ENCODE assay signal across 8 cellular contexts in the genomic region with DNA sequence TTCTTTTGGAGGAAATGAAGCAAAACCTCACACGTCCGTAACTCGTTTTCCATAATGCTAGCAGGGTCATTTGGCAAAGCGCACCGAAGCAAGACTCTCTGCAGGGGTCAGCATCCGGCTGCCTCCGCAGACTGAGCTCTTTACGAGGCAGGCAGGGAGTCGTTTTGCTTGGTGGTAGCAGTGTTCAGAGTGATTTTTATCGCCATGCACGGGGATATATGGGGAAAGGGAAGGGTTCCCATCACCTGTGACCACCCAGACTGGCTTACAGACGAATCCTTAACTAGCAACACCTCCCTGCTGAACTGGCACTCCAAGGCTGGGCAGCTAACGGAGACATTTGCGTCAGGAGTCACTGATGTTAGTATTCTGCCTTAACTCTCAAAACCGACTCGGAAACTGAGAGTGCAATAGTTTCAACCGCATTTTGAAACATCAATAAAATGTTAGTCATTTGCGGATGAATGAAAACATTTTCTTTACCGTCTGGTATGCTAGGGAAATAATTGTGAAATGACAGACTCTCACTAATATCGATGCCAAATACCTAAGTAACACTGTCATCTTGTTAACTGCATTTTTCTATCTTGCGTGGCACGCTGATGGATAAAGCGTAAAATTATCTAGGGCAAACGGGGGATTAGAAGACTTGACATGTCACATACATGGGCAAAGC. TPM values are rescaled to one million over a fixed set of nuclear protein-coding genes. Genes with fewer than 3 reads are reported as not detected.
DNase-seq lines count a peak whose midpoint lies in the region; ATAC-seq, FAIRE-seq and TF ChIP-seq lines count a peak whose summit lies in the region.

No MANE protein-coding gene starts in this region.

- H3K4me1 ChIP-seq in NT2/D1 (ENCODE audit: insufficient read depth, insufficient read length), result peaks cover 2% of the 10 kb centered on the region
- H3K4me1 ChIP-seq in keratinocyte (ENCODE audit: control insufficient read depth, extremely low read depth, insufficient read depth, low read length), result peaks cover 21% of the 10 kb centered on the region
- H3K4me1 ChIP-seq in spleen, result peaks cover 7 to 40% (median 26%) of the 10 kb centered on the region in 6 donors

- H3K9ac ChIP-seq in NT2/D1 (ENCODE audit: insufficient read length, low read depth) (peak overlapping the region; percentile 83), keratinocyte (ENCODE audit: control insufficient read depth, extremely low read depth, insufficient read depth, low read length) (peak overlapping the region; percentile 92)

- TF ChIP-seq POLR2A in spleen (IDR thresholded peaks at IDR 0.05), result no peak

- no peaks in the 10 kb centered on the region for H3K36me3 ChIP-seq in NT2/D1 (ENCODE audit: insufficient read depth, insufficient read length, low read length)
- H3K36me3 ChIP-seq in keratinocyte (ENCODE audit: control insufficient read depth in 2 of 2, extremely low read depth in 1 of 2, insufficient read depth in 2 of 2, low read length in 2 of 2), result no peaks in the 10 kb centered on the region
- no peaks in the 10 kb centered on the region for H3K36me3 ChIP-seq in spleen

- peaks cover 6% of the 10 kb centered on the region for H3K9me3 Mint-ChIP-seq in central memory CD8-positive, alpha-beta T cell

- no peaks in the 10 kb centered on the region for H4K20me1 ChIP-seq in keratinocyte (ENCODE audit: control insufficient read depth, extremely low read depth, insufficient read depth, low read length)

- dilution Hi-C loops in keratinocyte (cut with MboI; ENCODE audit: extremely low pct_ligation_motif_present, low sequenced_read_pairs), result no loop called here

- intact Hi-C loops in spleen (cut with DNase I; ENCODE audit: low total_unique reads), result no loop called here

- peaks cover 17% of the 10 kb centered on the region for H3K27me3 Mint-ChIP-seq in central memory CD8-positive, alpha-beta T cell

- H3K36me3 Mint-ChIP-seq in central memory CD8-positive, alpha-beta T cell (ENCODE audit: insufficient read depth), result peaks cover 3% of the 10 kb centered on the region

- no peaks in the 10 kb centered on the region for H3K79me2 ChIP-seq in keratinocyte (ENCODE audit: control insufficient read depth, insufficient read depth, low read length)

- peak overlapping the region; percentile 93 for H3K4me2 ChIP-seq in keratinocyte (ENCODE audit: control insufficient read depth, extremely low read depth, insufficient read depth, low read depth, low read length)

- H3K27ac Mint-ChIP-seq in central memory CD8-positive, alpha-beta T cell (ENCODE audit: low read depth), result no peak overlapping the region

- WGBS in spleen, 5 donors, result 0 to 2% (median 1%) methylated on average over 21 to 24 of the region's 24 CpGs

- H3K27me3 ChIP-seq in NT2/D1 (ENCODE audit: insufficient read depth, insufficient read length) (peaks cover 44% of the 10 kb centered on the region), keratinocyte (ENCODE audit: control insufficient read depth, extremely low read depth, insufficient read depth, low read length) (no peaks in the 10 kb centered on the region), spleen (replicated peaks in 1 of 7) (peaks cover 0 to 45% (median 0%) of the 10 kb centered on the region in 7 donors)

- DNase-seq in DMS79 treated with DMSO at 0.1 percent for 48 hours (lab: John Stamatoyannopoulos, UW) (peak; percentile 81), GM20000 (ENCODE audit: low spot score) (peak; percentile 16), NT2/D1 (ENCODE audit: low read depth, low spot score) (peak; percentile 59), keratinocyte (ENCODE audit: low read depth, low spot score) (peak; percentile 62), spleen (peak; percentile 77), GM19238 (ENCODE audit: insufficient read length, low spot score) (no peak)
- DNase-seq in central memory CD8-positive, alpha-beta T cell (ENCODE audit: low spot score in 2 of 2), result no peak

- TF ChIP-seq CTCF in GM20000 (IDR thresholded peaks at IDR 0.05; ENCODE audit: extremely low read depth, missing control alignments), result no peak
- TF ChIP-seq CTCF in keratinocyte (optimal IDR thresholded peaks at IDR 0.05 in 1 of 3, IDR thresholded peaks at IDR 0.05 in 1 of 3, conservative IDR thresholded peaks at IDR 0.05 in 1 of 3; ENCODE audit: extremely low read depth in 1 of 3, insufficient read depth in 2 of 3, low read length in 3 of 3), result peak in 2 of 3 experiments; percentile 12 to 47
- TF ChIP-seq CTCF in spleen (IDR thresholded peaks at IDR 0.05 in 8 of 11, conservative IDR thresholded peaks at IDR 0.05 in 3 of 11), result no peak

- H3K4me3 ChIP-seq in NT2/D1 (ENCODE audit: insufficient read length, low read depth) (peak overlapping the region; percentile 86), keratinocyte (ENCODE audit: control insufficient read depth in 2 of 3, extremely low read depth in 1 of 3, insufficient read depth in 2 of 3, low read depth in 1 of 3, low read length in 3 of 3) (peak overlapping the region; percentile 64 to 93 (median 90)), spleen (peak overlapping the region; percentile 42 to 77 (median 62))

- H3K4me1 Mint-ChIP-seq in central memory CD8-positive, alpha-beta T cell, result peaks cover 7% of the 10 kb centered on the region

- H2AFZ ChIP-seq in keratinocyte (ENCODE audit: control insufficient read depth, low read length), result peak overlapping the region; percentile 52

- H3K27ac ChIP-seq in keratinocyte (ENCODE audit: control insufficient read depth, insufficient read depth, low read length), result peak overlapping the region; percentile 88
- peak overlapping the region in 7 of 8 donors; percentile 67 to 80 (median 75) for H3K27ac ChIP-seq in spleen

- H3K4me3 Mint-ChIP-seq in central memory CD8-positive, alpha-beta T cell, result no peak overlapping the region

- H3K9me3 ChIP-seq in NT2/D1 (ENCODE audit: insufficient read depth, low read length), result no peaks in the 10 kb centered on the region
- H3K9me3 ChIP-seq in keratinocyte (ENCODE audit: control insufficient read depth, low read depth, low read length), result no peaks in the 10 kb centered on the region
- H3K9me3 ChIP-seq in spleen, result no peaks in the 10 kb centered on the region

- FAIRE-seq in keratinocyte (lab: Jason Lieb, UNC), result peak; percentile 92

- H3K9me1 ChIP-seq in keratinocyte (ENCODE audit: control insufficient read depth, extremely low read depth, insufficient read depth, low read length), result no peaks in the 10 kb centered on the region

- peak; percentile 60 for ATAC-seq in HG03520 (IDR thresholded peaks at IDR 0.05; ENCODE audit: unreplicated experiment)
- ATAC-seq in central memory CD8-positive, alpha-beta T cell (replicated peaks; ENCODE audit: extremely low read depth, poor library complexity, severe bottlenecking), result peak; percentile 3

RNA-seq across cellular contexts. Expression of a gene that starts 2.2 kb away (rescaled TPM):
- polyA plus RNA-seq in keratinocyte, result 0.30 to 1.6 TPM (median 1.6 TPM) in 3 replicates
- 0.40 TPM for polyA plus RNA-seq in keratinocyte (2011; ENCODE audit: low read depth)
- 0.22 and 0.64 TPM in 2 replicates for polyA plus RNA-seq in keratinocyte (2011; cell fraction: cytosol; rRNA removed)
- 0.15 and 0.50 TPM in 2 replicates for polyA plus RNA-seq in keratinocyte (2011; cell fraction: nucleus; rRNA removed)
- 0.11 and 1.6 TPM in 2 replicates for polyA plus RNA-seq in keratinocyte (2012; ENCODE audit: low replicate concordance)
- polyA minus RNA-seq in keratinocyte, result 0.16 to 5.2 TPM (median 1.4 TPM) in 3 replicates
- not detected for polyA minus RNA-seq in keratinocyte (2011; cell fraction: cytosol; rRNA and poly(A)+ RNA removed)
- 0.63 and 2.0 TPM in 2 replicates for polyA minus RNA-seq in keratinocyte (2011; cell fraction: nucleus; rRNA and poly(A)+ RNA removed)
- 1 to 10 TPM in 2 of 7 donors, under 1 TPM in 5; 0.26 to 1.3 (median 0.55) TPM for total RNA-seq in spleen
- under 1 TPM; 0.07 to 0.70 (median 0.33) TPM for polyA plus RNA-seq in spleen

Comparison
In these comparisons a context has a peak if more than half of its experiments do, and no peak if none do; other contexts are left out.
1. DNase-seq: peak in DMS79 treated with DMSO at 0.1 percent for 48 hours (single experiment), GM20000 (single experiment), NT2/D1 (single experiment), keratinocyte (single experiment) and spleen (single experiment); none in central memory CD8-positive, alpha-beta T cell (0 of 2) and GM19238 (single experiment).
2. CTCF ChIP-seq: peak in keratinocyte (2 of 3); none in GM20000 (single experiment) and spleen (0 of 11).
3. Peak in every context shown above with its lines, with median percentiles within 50 percentile points of each other: H3K4me3 ChIP-seq.